8 cellular contexts compared by ENCODE assay signal in the genomic region with DNA sequence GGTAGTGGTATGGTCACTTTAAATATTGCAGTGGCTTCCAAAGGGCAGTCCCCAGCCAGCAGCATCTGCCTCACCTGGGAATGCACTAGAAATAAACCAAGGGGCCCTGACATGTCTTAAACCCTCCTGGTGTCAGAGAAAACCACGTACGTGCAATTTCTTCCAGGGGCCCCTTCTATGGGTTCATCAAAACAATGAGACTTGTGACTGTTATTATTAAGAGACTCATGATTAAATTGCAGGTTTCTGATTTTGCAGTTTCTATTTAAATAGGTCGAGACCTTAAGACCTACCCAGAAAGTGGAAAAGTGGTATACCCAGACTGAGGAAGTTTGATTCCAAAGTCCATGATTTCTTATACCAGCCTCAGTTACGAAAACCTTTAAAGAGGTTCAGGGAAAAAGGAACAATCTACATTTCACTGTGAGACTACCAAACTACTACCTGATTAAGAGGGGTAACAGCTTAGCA. TPM values are rescaled to one million over a fixed set of nuclear protein-coding genes. Genes with fewer than 3 reads are reported as not detected.
DNase-seq lines count a peak whose midpoint lies in the region; ATAC-seq and TF ChIP-seq lines count a peak whose summit lies in the region.

No MANE protein-coding gene starts in this region.

- H3K27ac Mint-ChIP-seq in activated T-helper 17 cell treated with anti-CD3 and anti-CD28 coated beads, Interleukin-2, amount 50 U/mL, for 72 hours = peak overlapping the region; percentile 100

- TF ChIP-seq CTCF in left ventricle myocardium inferior (IDR thresholded peaks at IDR 0.05; ENCODE audit: borderline replicate concordance) = no peak
- TF ChIP-seq CTCF in tibial artery (IDR thresholded peaks at IDR 0.05) = no peak

- peaks cover 46% of the 10 kb centered on the region for H3K4me1 Mint-ChIP-seq in activated T-helper 17 cell treated with anti-CD3 and anti-CD28 coated beads, Interleukin-2, amount 50 U/mL, for 72 hours

- DNase-seq in left ventricle myocardium inferior (no peak), left cardiac atrium (no peak), left colon (no peak), tibial artery (no peak), NCI-H524 treated with DMSO at 0.1 percent for 48 hours (lab: John Stamatoyannopoulos, UW) (no peak), COR-L47 (lab: John Stamatoyannopoulos, UW) (no peak)

- H3K36me3 ChIP-seq in left ventricle myocardium inferior = peaks cover 61% of the 10 kb centered on the region
- peaks cover 44 to 60% (median 45%) of the 10 kb centered on the region in 3 donors for H3K36me3 ChIP-seq in tibial artery

- H3K36me3 Mint-ChIP-seq in activated T-helper 17 cell treated with anti-CD3 and anti-CD28 coated beads, Interleukin-2, amount 50 U/mL, for 72 hours (ENCODE audit: low read depth) = peaks cover 89% of the 10 kb centered on the region

- H3K27me3 Mint-ChIP-seq in activated T-helper 17 cell treated with anti-CD3 and anti-CD28 coated beads, Interleukin-2, amount 50 U/mL, for 72 hours = no peaks in the 10 kb centered on the region

- H3K27me3 ChIP-seq in left ventricle myocardium inferior (ENCODE audit: low read depth) (no peaks in the 10 kb centered on the region), tibial artery (no peaks in the 10 kb centered on the region)

- H3K4me1 ChIP-seq in left ventricle myocardium inferior (peaks cover 90% of the 10 kb centered on the region), tibial artery (peaks cover 7 to 76% (median 49%) of the 10 kb centered on the region in 4 donors)

- H3K27ac ChIP-seq in left ventricle myocardium inferior (replicated peaks) (peak overlapping the region; percentile 89), tibial artery (peak overlapping the region; percentile 79 to 80)

- no peak for ATAC-seq in left cardiac atrium
- peak; percentile 35 for ATAC-seq in activated T-helper 17 cell treated with anti-CD3 and anti-CD28 coated beads, Interleukin-2, amount 50 U/mL, for 72 hours (replicated peaks)
- peak; percentile 13 for ATAC-seq in left colon
- ATAC-seq in HG02642 (IDR thresholded peaks at IDR 0.05; ENCODE audit: poor library complexity, unreplicated experiment) = no peak

- H3K9me3 ChIP-seq in left ventricle myocardium inferior (replicated peaks) = no peaks in the 10 kb centered on the region
- H3K9me3 ChIP-seq in tibial artery = no peaks in the 10 kb centered on the region

- peak overlapping the region; percentile 98 for H3K4me3 Mint-ChIP-seq in activated T-helper 17 cell treated with anti-CD3 and anti-CD28 coated beads, Interleukin-2, amount 50 U/mL, for 72 hours

- H3K4me3 ChIP-seq in left ventricle myocardium inferior = peak overlapping the region; percentile 86
- H3K4me3 ChIP-seq in tibial artery = peak overlapping the region; percentile 74 to 75

- intact Hi-C loops in left ventricle myocardium inferior (cut with micrococcal nuclease) (no loop called here), left cardiac atrium (cut with DNase I) (no loop called here), left colon (cut with DNase I, micrococcal nuclease) (loop anchor here in 1 of 2 donors (10.0 kb wide), 1 partner anchor 73 kb away; no protein-coding TSS in a partner anchor), tibial artery (cut with DNase I; ENCODE audit: low total_unique reads) (loop anchor here (5.0 kb wide), 1 partner anchor 75 kb away; no protein-coding TSS in a partner anchor)

- H3K9me3 Mint-ChIP-seq in activated T-helper 17 cell treated with anti-CD3 and anti-CD28 coated beads, Interleukin-2, amount 50 U/mL, for 72 hours = no peaks in the 10 kb centered on the region

RNA-seq across cellular contexts. Expression of a gene that starts 0.7 kb away (rescaled TPM):
- 9.7 TPM for total RNA-seq in left ventricle myocardium inferior
- total RNA-seq in left cardiac atrium = 1 to 10 TPM; 6.6 to 7.7 TPM
- total RNA-seq in activated T-helper 17 cell treated with anti-CD3 and anti-CD28 coated beads, Interleukin-2, amount 50 U/mL, for 72 hours = 10 to 100 TPM; 38.8 to 40.9 TPM
- 10 to 100 TPM in 1 of 2 donors, 1 to 10 TPM in 1; 9.4 to 10.4 TPM for total RNA-seq in left colon

RNA-seq across cellular contexts. Expression of a gene that starts 8.5 kb away (rescaled TPM):
- total RNA-seq in left ventricle myocardium inferior (326 TPM), left cardiac atrium (100 to 1,000 TPM; 390 to 549 TPM), left colon (100 to 1,000 TPM; 445 to 466 TPM)
- total RNA-seq in activated T-helper 17 cell treated with anti-CD3 and anti-CD28 coated beads, Interleukin-2, amount 50 U/mL, for 72 hours = 100 to 1,000 TPM; 485 to 742 TPM

RNA-seq across cellular contexts. Expression of a gene that starts 9.2 kb away (rescaled TPM):
- total RNA-seq in left ventricle myocardium inferior (10.1 TPM), left cardiac atrium (10 to 100 TPM; 13.6 to 21.8 TPM), left colon (10 to 100 TPM; 31.9 to 35.0 TPM)
- 10 to 100 TPM; 45.3 to 63.4 TPM for total RNA-seq in activated T-helper 17 cell treated with anti-CD3 and anti-CD28 coated beads, Interleukin-2, amount 50 U/mL, for 72 hours

RNA-seq across cellular contexts. Expression of a gene that starts 48.7 kb away (rescaled TPM):
- total RNA-seq in left ventricle myocardium inferior (2.5 TPM), left cardiac atrium (10 to 100 TPM in 1 of 2 donors, 1 to 10 TPM in 1; 5.0 to 13.7 TPM), left colon (1 to 10 TPM in 1 of 2 donors, under 1 TPM in 1; 0.82 to 3.3 TPM)
- total RNA-seq in activated T-helper 17 cell treated with anti-CD3 and anti-CD28 coated beads, Interleukin-2, amount 50 U/mL, for 72 hours = not detected

Comparison
In these comparisons a context has a peak if more than half of its experiments do, and no peak if none do; other contexts are left out.
1. ATAC-seq: peak in activated T-helper 17 cell treated with anti-CD3 and anti-CD28 coated beads, Interleukin-2, amount 50 U/mL, for 72 hours (single experiment) and left colon (single experiment); none in left cardiac atrium (0 of 2) and HG02642 (single experiment).